Comparison of ENCODE assay signal across 23 cellular contexts in genomic region chr10:124308811-124309210, GRCh38.
"Had no signal": no experiment of that assay in that cellular context is flagged by ENCODE, and none has a peak within 500 bp of the region (broad histone marks: within the 10 kb centered on the region; RNA-seq: fewer than 3 reads in every experiment).

No MANE protein-coding gene starts in this region.

- DNase-seq: activated CD4-positive, alpha-beta T cell treated with anti-CD3 and anti-CD28 coated beads for 36 hours; activated CD4-positive, alpha-beta T cell treated with anti-CD3 and anti-CD28 coated beads, Interleukin-2, amount 50 U/mL, for 4 hours; activated naive CD4-positive, alpha-beta T cell treated with anti-CD3 and anti-CD28 coated beads, Interleukin-2, amount 10 ng/mL, durations not matched to agents 7 days and 5 days; activated T-cell treated with anti-CD3 and anti-CD28 coated beads, Interleukin-2, amount 50 U/mL, for 1 hour; amygdala; cortex of kidney; effector CD4-positive, alpha-beta T cell; erythroblast; foreskin fibroblast; stimulated activated CD4-positive, alpha-beta T cell treated with anti-CD3 and anti-CD28 coated beads, Interleukin-15, amount 100 ng/mL, for 24 hours; stimulated activated naive B cell treated with anti-CD40 and anti-IgM and Interleukin-4, amounts not matched to agents 10 μg/mL and 1 μg/mL and 100 μg/mL, for 72 hours; T1000; testis; trophoblast cell had no signal

- H3K36me3 ChIP-seq: left lung, right lobe of liver, vagina had no signal

- H3K9me3 ChIP-seq: left lung, right lobe of liver, testis, vagina had no signal

- H3K4me3 Mint-ChIP-seq: activated B cell treated with CpG ODN at 0.5 μM for 24 hours; activated CD4-positive, alpha-beta T cell treated with anti-CD3 and anti-CD28 coated beads for 36 hours; activated naive CD4-positive, alpha-beta T cell treated with anti-CD3 and anti-CD28 coated beads, Interleukin-2, amount 10 ng/mL, durations not matched to agents 7 days and 5 days; mesothelial cell of epicardium; nephron; stimulated activated naive B cell treated with anti-CD40 and anti-IgM and Interleukin-4, amounts not matched to agents 10 μg/mL and 1 μg/mL and 100 μg/mL, for 72 hours; T-helper 1 cell treated with Interleukin-12 subunit alpha and Interleukin-12 subunit beta and Interleukin-4 antibody, amounts not matched to agents 30 μg/mL and 1 μg/mL, for 36 hours had no signal

- H3K27me3 Mint-ChIP-seq: activated CD4-positive, alpha-beta T cell treated with anti-CD3 and anti-CD28 coated beads for 36 hours; activated naive CD4-positive, alpha-beta T cell treated with anti-CD3 and anti-CD28 coated beads, Interleukin-2, amount 10 ng/mL, durations not matched to agents 7 days and 5 days; stimulated activated naive B cell treated with anti-CD40 and anti-IgM and Interleukin-4, amounts not matched to agents 10 μg/mL and 1 μg/mL and 100 μg/mL, for 72 hours had no signal

- H3K27me3 ChIP-seq: left lung, right lobe of liver, testis, vagina had no signal

- H3K4me1 Mint-ChIP-seq: activated B cell treated with CpG ODN at 0.5 μM for 24 hours; activated CD4-positive, alpha-beta T cell treated with anti-CD3 and anti-CD28 coated beads for 36 hours; activated naive CD4-positive, alpha-beta T cell treated with anti-CD3 and anti-CD28 coated beads, Interleukin-2, amount 10 ng/mL, durations not matched to agents 7 days and 5 days; mesothelial cell of epicardium; nephron had no signal

- ATAC-seq: activated CD4-positive, alpha-beta T cell treated with anti-CD3 and anti-CD28 coated beads for 36 hours; left lung; right lobe of liver; stimulated activated naive B cell treated with anti-CD40 and anti-IgM and Interleukin-4, amounts not matched to agents 10 μg/mL and 1 μg/mL and 100 μg/mL, for 72 hours had no signal

- H3K9me3 Mint-ChIP-seq: activated B cell treated with CpG ODN at 0.5 μM for 24 hours; activated naive CD4-positive, alpha-beta T cell treated with anti-CD3 and anti-CD28 coated beads, Interleukin-2, amount 10 ng/mL, durations not matched to agents 7 days and 5 days; stimulated activated naive B cell treated with anti-CD40 and anti-IgM and Interleukin-4, amounts not matched to agents 10 μg/mL and 1 μg/mL and 100 μg/mL, for 72 hours; T-helper 1 cell treated with Interleukin-12 subunit alpha and Interleukin-12 subunit beta and Interleukin-4 antibody, amounts not matched to agents 30 μg/mL and 1 μg/mL, for 36 hours had no signal

- H3K36me3 Mint-ChIP-seq: activated naive CD4-positive, alpha-beta T cell treated with anti-CD3 and anti-CD28 coated beads, Interleukin-2, amount 10 ng/mL, durations not matched to agents 7 days and 5 days; mesothelial cell of epicardium; stimulated activated naive B cell treated with anti-CD40 and anti-IgM and Interleukin-4, amounts not matched to agents 10 μg/mL and 1 μg/mL and 100 μg/mL, for 72 hours had no signal

- H3K4me3 ChIP-seq: left lung, lung, right lobe of liver, smooth muscle cell, testis, vagina had no signal

- H3K4me1 ChIP-seq: right lobe of liver, testis, vagina had no signal

- H3K27ac ChIP-seq: left lung, right lobe of liver, testis, vagina had no signal

- H3K27ac Mint-ChIP-seq: activated B cell treated with CpG ODN at 0.5 μM for 24 hours; activated CD4-positive, alpha-beta T cell treated with anti-CD3 and anti-CD28 coated beads for 36 hours; activated naive CD4-positive, alpha-beta T cell treated with anti-CD3 and anti-CD28 coated beads, Interleukin-2, amount 10 ng/mL, durations not matched to agents 7 days and 5 days; mesothelial cell of epicardium; nephron; stimulated activated naive B cell treated with anti-CD40 and anti-IgM and Interleukin-4, amounts not matched to agents 10 μg/mL and 1 μg/mL and 100 μg/mL, for 72 hours; T-helper 1 cell treated with Interleukin-12 subunit alpha and Interleukin-12 subunit beta and Interleukin-4 antibody, amounts not matched to agents 30 μg/mL and 1 μg/mL, for 36 hours had no signal
